In the genomic region with DNA sequence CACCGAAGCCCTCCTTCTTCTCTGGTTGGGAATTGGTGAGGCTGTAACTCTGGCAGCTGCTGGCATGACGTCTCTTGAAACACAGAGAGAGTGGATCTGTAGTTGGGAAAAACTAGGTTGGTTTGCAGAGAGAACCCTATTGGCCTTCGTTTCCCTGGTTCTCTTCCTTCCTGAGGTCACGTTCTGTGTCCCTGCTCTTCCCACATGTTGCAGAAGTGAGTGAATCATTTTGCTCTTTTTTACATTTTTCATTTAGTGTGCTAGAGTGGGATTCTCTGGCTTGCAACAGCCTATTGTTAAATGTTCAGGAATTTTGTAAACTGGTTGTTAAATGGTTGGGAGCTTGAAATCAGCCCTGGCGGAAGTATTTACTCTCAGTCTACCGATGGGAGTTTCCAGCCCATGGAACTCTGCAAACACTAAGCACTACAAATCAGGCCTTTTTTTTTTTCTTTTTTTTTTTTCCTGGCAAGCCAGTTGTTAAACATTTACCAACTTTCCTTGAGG, we compare ENCODE assay signal across 1 cellular context.
TF ChIP-seq lines count a peak whose summit lies in the region.

No MANE protein-coding gene starts in this region.

TF ChIP-seq in GM23338, 12 proteins besides CTCF, POLR2A, EP300 and RAD21 (continued from another document):
- TF ChIP-seq, protein P1, sequence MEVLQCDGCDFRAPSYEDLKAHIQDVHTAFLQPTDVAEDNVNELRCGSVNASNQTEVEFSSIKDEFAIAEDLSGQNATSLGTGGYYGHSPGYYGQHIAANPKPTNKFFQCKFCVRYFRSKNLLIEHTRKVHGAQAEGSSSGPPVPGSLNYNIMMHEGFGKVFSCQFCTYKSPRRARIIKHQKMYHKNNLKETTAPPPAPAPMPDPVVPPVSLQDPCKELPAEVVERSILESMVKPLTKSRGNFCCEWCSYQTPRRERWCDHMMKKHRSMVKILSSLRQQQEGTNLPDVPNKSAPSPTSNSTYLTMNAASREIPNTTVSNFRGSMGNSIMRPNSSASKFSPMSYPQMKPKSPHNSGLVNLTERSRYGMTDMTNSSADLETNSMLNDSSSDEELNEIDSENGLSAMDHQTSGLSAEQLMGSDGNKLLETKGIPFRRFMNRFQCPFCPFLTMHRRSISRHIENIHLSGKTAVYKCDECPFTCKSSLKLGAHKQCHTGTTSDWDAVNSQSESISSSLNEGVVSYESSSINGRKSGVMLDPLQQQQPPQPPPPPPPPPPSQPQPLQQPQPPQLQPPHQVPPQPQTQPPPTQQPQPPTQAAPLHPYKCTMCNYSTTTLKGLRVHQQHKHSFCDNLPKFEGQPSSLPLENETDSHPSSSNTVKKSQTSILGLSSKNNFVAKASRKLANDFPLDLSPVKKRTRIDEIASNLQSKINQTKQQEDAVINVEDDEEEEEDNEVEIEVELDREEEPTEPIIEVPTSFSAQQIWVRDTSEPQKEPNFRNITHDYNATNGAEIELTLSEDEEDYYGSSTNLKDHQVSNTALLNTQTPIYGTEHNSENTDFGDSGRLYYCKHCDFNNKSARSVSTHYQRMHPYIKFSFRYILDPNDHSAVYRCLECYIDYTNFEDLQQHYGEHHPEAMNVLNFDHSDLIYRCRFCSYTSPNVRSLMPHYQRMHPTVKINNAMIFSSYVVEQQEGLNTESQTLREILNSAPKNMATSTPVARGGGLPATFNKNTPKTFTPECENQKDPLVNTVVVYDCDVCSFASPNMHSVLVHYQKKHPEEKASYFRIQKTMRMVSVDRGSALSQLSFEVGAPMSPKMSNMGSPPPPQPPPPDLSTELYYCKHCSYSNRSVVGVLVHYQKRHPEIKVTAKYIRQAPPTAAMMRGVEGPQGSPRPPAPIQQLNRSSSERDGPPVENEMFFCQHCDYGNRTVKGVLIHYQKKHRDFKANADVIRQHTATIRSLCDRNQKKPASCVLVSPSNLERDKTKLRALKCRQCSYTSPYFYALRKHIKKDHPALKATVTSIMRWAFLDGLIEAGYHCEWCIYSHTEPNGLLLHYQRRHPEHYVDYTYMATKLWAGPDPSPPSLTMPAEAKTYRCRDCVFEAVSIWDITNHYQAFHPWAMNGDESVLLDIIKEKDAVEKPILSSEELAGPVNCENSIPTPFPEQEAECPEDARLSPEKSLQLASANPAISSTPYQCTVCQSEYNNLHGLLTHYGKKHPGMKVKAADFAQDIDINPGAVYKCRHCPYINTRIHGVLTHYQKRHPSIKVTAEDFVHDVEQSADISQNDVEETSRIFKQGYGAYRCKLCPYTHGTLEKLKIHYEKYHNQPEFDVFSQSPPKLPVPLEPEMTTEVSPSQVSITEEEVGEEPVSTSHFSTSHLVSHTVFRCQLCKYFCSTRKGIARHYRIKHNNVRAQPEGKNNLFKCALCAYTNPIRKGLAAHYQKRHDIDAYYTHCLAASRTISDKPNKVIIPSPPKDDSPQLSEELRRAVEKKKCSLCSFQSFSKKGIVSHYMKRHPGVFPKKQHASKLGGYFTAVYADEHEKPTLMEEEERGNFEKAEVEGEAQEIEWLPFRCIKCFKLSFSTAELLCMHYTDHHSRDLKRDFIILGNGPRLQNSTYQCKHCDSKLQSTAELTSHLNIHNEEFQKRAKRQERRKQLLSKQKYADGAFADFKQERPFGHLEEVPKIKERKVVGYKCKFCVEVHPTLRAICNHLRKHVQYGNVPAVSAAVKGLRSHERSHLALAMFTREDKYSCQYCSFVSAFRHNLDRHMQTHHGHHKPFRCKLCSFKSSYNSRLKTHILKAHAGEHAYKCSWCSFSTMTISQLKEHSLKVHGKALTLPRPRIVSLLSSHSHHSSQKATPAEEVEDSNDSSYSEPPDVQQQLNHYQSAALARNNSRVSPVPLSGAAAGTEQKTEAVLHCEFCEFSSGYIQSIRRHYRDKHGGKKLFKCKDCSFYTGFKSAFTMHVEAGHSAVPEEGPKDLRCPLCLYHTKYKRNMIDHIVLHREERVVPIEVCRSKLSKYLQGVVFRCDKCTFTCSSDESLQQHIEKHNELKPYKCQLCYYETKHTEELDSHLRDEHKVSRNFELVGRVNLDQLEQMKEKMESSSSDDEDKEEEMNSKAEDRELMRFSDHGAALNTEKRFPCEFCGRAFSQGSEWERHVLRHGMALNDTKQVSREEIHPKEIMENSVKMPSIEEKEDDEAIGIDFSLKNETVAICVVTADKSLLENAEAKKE (CRISPR knock-in tag; IDR thresholded peaks at IDR 0.05): no peak
